19 cellular contexts compared by ENCODE assay signal in genomic region chr12:29656762-29657538, GRCh38.
DNase-seq lines count a peak whose midpoint lies in the region; ATAC-seq, FAIRE-seq and TF ChIP-seq lines count a peak whose summit lies in the region.
"Had no signal": no experiment of that assay in that cellular context is flagged by ENCODE, and none has a peak within 500 bp of the region (broad histone marks: within the 10 kb centered on the region; RNA-seq: fewer than 3 reads in every experiment).

No MANE protein-coding gene starts in this region.

- H3K9me3 ChIP-seq in parathyroid adenoma (ENCODE audit: control insufficient read depth, low read length) = no peaks in the 10 kb centered on the region
- H3K9me3 ChIP-seq: BLaER1 treated with 17β-estradiol and CSF1 and Interleukin-3, amounts not matched to agents 10 nM and 100 nM had no signal

- H3K79me2 ChIP-seq in parathyroid adenoma = no peaks in the 10 kb centered on the region

- no peaks in the 10 kb centered on the region for H3K36me3 ChIP-seq in parathyroid adenoma (ENCODE audit: control insufficient read depth, insufficient read depth, low read length)
- H3K36me3 ChIP-seq: BLaER1 treated with 17β-estradiol and CSF1 and Interleukin-3, amounts not matched to agents 10 nM and 100 nM had no signal

- H3K4me1 ChIP-seq in parathyroid adenoma = peaks cover 21% of the 10 kb centered on the region
- H3K4me1 ChIP-seq: BLaER1 treated with 17β-estradiol and CSF1 and Interleukin-3, amounts not matched to agents 10 nM and 100 nM had no signal

- no peak overlapping the region for H3K9ac ChIP-seq in parathyroid adenoma
- H3K9ac ChIP-seq: BLaER1 treated with 17β-estradiol and CSF1 and Interleukin-3, amounts not matched to agents 10 nM and 100 nM; GM23248 had no signal

- no peak for TF ChIP-seq CTCF in parathyroid adenoma (IDR thresholded peaks at IDR 0.05)

- FAIRE-seq in H54 (lab: Jason Lieb, UNC) = no peak
- FAIRE-seq: G401.6, GM12891 had no signal

- peak overlapping the region; percentile 25 for H3K27ac ChIP-seq in parathyroid adenoma
- H3K27ac ChIP-seq: BLaER1 treated with 17β-estradiol and CSF1 and Interleukin-3, amounts not matched to agents 10 nM and 100 nM; GM23248 had no signal

- DNase-seq in DMS 273 treated with DMSO at 0.1 percent for 48 hours (lab: John Stamatoyannopoulos, UW) (peak; percentile 51), Right ventricle myocardium superior (no peak), left ventricle myocardium superior (no peak), H54 (ENCODE audit: insufficient read length, low spot score) (no peak), HCEC 1CT (no peak), hepatic stellate cell (ENCODE audit: low spot score) (no peak), ecto neural progenitor cell (ENCODE audit: low spot score) (no peak)
- DNase-seq: ACHN; Calu3; CD4-positive, CD25-positive, alpha-beta regulatory T cell; DMS153; DMS79 treated with DMSO at 0.1 percent for 48 hours; EL; GM23248; H7 had no signal

- no peaks in the 10 kb centered on the region for H3K27me3 ChIP-seq in parathyroid adenoma (ENCODE audit: control insufficient read depth, insufficient read depth, low read length)
- H3K27me3 ChIP-seq: BLaER1 treated with 17β-estradiol and CSF1 and Interleukin-3, amounts not matched to agents 10 nM and 100 nM had no signal

- H3K4me2 ChIP-seq in parathyroid adenoma (ENCODE audit: low read length) = no peak overlapping the region
- H3K4me2 ChIP-seq: BLaER1 treated with 17β-estradiol and CSF1 and Interleukin-3, amounts not matched to agents 10 nM and 100 nM had no signal

- peak; percentile 67 for ATAC-seq in Right ventricle myocardium superior (ENCODE audit: poor library complexity)
- peak; percentile 77 for ATAC-seq in left ventricle myocardium superior

- TF ChIP-seq POLR2A in H54 (IDR thresholded peaks at IDR 0.05; ENCODE audit: low read depth, low read length) = no peak

- no peak overlapping the region for H3K4me3 ChIP-seq in parathyroid adenoma (ENCODE audit: low read depth, low read length)
- H3K4me3 ChIP-seq: BLaER1 treated with 17β-estradiol and CSF1 and Interleukin-3, amounts not matched to agents 10 nM and 100 nM; GM23248 had no signal

- no peak overlapping the region for H2AFZ ChIP-seq in parathyroid adenoma
- H2AFZ ChIP-seq: GM23248 had no signal

- intact Hi-C loops in Right ventricle myocardium superior (cut with DNase I) = no loop called here
- intact Hi-C loops in left ventricle myocardium superior (cut with micrococcal nuclease) = loop anchor here (10.0 kb wide), 1 partner anchor 48 kb away; no protein-coding TSS in a partner anchor
